ENCODE assay signal across 8 cellular contexts in the genomic region with DNA sequence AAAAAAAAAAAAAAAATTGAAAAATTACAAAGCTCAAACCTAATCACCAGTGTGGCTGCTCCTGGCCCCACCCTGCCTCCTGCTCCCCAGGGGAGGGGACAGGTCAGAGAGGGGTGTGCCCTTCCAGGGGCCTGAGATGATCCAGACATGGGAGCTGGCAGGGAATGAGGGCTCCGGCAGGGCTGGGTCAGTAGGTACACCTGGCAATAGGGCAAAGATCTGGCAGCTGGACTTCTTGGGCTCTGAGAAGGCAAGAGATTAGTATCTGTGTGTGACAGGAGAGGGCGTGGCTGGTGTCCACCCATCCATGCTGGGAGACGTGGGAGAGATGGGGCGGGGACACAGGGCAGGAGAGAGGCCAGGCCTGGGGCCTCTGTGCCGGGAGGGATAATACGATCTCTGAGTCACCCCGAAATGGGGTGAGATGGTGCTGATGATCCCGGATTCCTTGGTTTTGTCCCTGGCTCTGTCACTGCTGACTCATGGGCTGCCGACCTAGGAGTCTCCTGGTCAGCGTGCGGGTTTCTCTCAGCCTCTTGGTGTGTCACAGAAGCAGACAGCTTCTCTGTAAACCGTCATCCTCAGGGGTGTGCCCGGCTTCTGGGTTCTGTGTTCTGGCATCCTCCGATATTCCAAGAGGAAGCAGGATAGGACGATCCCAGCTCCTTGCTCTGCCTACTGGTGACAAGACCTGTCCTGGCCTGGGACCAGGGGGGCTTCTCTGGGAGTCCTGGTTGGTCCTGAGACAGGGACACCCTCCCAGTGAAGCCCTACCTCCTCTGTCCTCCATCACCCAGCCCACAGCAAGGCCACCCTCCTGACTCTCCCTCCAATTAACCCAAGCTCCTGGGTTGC. TPM values are rescaled to one million over a fixed set of nuclear protein-coding genes. Genes with fewer than 3 reads are reported as not detected.
DNase-seq lines count a peak whose midpoint lies in the region; ATAC-seq and TF ChIP-seq lines count a peak whose summit lies in the region.

No MANE protein-coding gene starts in this region.

- intact Hi-C loops in Panc1 (cut with micrococcal nuclease; ENCODE audit: unreplicated experiment) (no loop called here), gastrocnemius medialis (cut with DNase I; ENCODE audit: low total_unique reads) (no loop called here)

- no peak overlapping the region for H3K4me2 ChIP-seq in GM23338

- no peaks in the 10 kb centered on the region for H3K79me2 ChIP-seq in GM23338 (replicated peaks; ENCODE audit: insufficient read depth)

- no peak overlapping the region for H3K27ac Mint-ChIP-seq in GM23338

- no peaks in the 10 kb centered on the region for H3K9me2 ChIP-seq in GM23338 (ENCODE audit: insufficient read depth)

- ATAC-seq in GM23338 = peak; percentile 30; the same call in 2 of the 3 replicates
- ATAC-seq in Panc1 = peak; percentile 92
- peak; percentile 95 for ATAC-seq in esophagus mucosa
- peak; percentile 44 to 48 for ATAC-seq in gastrocnemius medialis
- no peak for ATAC-seq in HG03095 (IDR thresholded peaks at IDR 0.05; ENCODE audit: unreplicated experiment)
- no peak for ATAC-seq in HG02642 (IDR thresholded peaks at IDR 0.05; ENCODE audit: poor library complexity, unreplicated experiment)
- no peak for ATAC-seq in GM18909 (IDR thresholded peaks at IDR 0.05; ENCODE audit: poor library complexity, unreplicated experiment)

- H3K4me1 ChIP-seq in GM23338 (ENCODE audit: insufficient read depth) (peaks cover 13% of the 10 kb centered on the region), Panc1 (ENCODE audit: control insufficient read depth, insufficient read depth, low read length) (peaks cover 41% of the 10 kb centered on the region), gastrocnemius medialis (peaks cover 0 to 7% of the 10 kb centered on the region in 2 donors)

- H3K27me3 ChIP-seq in GM23338 (ENCODE audit: insufficient read depth) (no peaks in the 10 kb centered on the region), Panc1 (ENCODE audit: control insufficient read depth, insufficient read depth, low read length) (no peaks in the 10 kb centered on the region), gastrocnemius medialis (no peaks in the 10 kb centered on the region)

- H4K20me1 ChIP-seq in GM23338 (replicated peaks; ENCODE audit: insufficient read depth) = no peaks in the 10 kb centered on the region

- H3K27ac ChIP-seq in GM23338 (ENCODE audit: low read depth) = no peak overlapping the region
- peak overlapping the region; percentile 91 for H3K27ac ChIP-seq in Panc1 (ENCODE audit: low read length)
- H3K27ac ChIP-seq in gastrocnemius medialis = no peak overlapping the region

- H3K36me3 Mint-ChIP-seq in GM23338 (ENCODE audit: low read depth) = no peaks in the 10 kb centered on the region

- no peaks in the 10 kb centered on the region for H3K36me3 ChIP-seq in GM23338 (ENCODE audit: insufficient read depth)
- no peaks in the 10 kb centered on the region for H3K36me3 ChIP-seq in Panc1 (ENCODE audit: control insufficient read depth, insufficient read depth, low read length)
- H3K36me3 ChIP-seq in gastrocnemius medialis = no peaks in the 10 kb centered on the region

- no peak overlapping the region for H3K4me3 ChIP-seq in GM23338
- H3K4me3 ChIP-seq in Panc1 (ENCODE audit: low read depth in 2 of 2, low read length in 2 of 2) = peak overlapping the region in 1 of 2 experiments; percentile 37; a peak in 2 of 4 replicates
- H3K4me3 ChIP-seq in gastrocnemius medialis = no peak overlapping the region

- POLR2A ChIA-PET in Panc1 (lab: Charles Lee) = interaction anchor here (1.6 kb wide), 1 partner anchor 82 kb away, joined by 7 read pairs; no protein-coding TSS in a partner anchor

- 0 out of 2 replicates have a peak overlapping the region, but pooled peaks have one; percentile 3 for H2AFZ ChIP-seq in GM23338

- no peak for TF ChIP-seq POLR2A in gastrocnemius medialis (IDR thresholded peaks at IDR 0.05)

- no peaks in the 10 kb centered on the region; the same call in 2 of the 3 replicates for H3K9me3 Mint-ChIP-seq in GM23338

- BruUV-seq in Panc1 (replicated peaks; lab: Mats Ljungman, UMichigan) = no TSS peak

- no peaks in the 10 kb centered on the region for H3K27me3 Mint-ChIP-seq in GM23338 (ENCODE audit: insufficient read depth, low read depth, poor library complexity)

- TF ChIP-seq CTCF in GM23338 (conservative IDR thresholded peaks at IDR 0.05; ENCODE audit: low read depth in 2 of 2) (no peak), Panc1 (IDR thresholded peaks at IDR 0.05) (no peak), gastrocnemius medialis (IDR thresholded peaks at IDR 0.05 in 4 of 5, conservative IDR thresholded peaks at IDR 0.05 in 1 of 5) (no peak)

- peaks cover 26% of the 10 kb centered on the region for H3K4me1 Mint-ChIP-seq in GM23338

- H3F3A ChIP-seq in GM23338 (replicated peaks; ENCODE audit: low read depth) = peaks cover 8% of the 10 kb centered on the region

- in situ Hi-C loops in Panc1 (cut with HindIII; ENCODE audit: low pct_unique_long_range_greater_than_20kb, low sequenced_read_pairs) = no loop called here
- in situ Hi-C loops in gastrocnemius medialis (cut with MboI; ENCODE audit: low sequenced_read_pairs in 4 of 4) = no loop called here

- H3K4me3 Mint-ChIP-seq in GM23338 = no peak overlapping the region

- CTCF ChIA-PET in Panc1 (lab: Charles Lee) = interaction anchor here (0.5 to 0.8 kb wide), 5 partner anchors 11 to 399 kb away, joined by 3 to 7 read pairs (median 5); no protein-coding TSS in a partner anchor

- DNase-seq in GM23338 (ENCODE audit: low spot score) (no peak), Panc1 (ENCODE audit: low read depth, low spot score) (peak; percentile 99), gastrocnemius medialis (peak in 1 of 2 donors; percentile 53)
- no peak for DNase-seq in effector CD8-positive, alpha-beta T cell (lab: John Stamatoyannopoulos, UW)

- H3K9me3 ChIP-seq in Panc1 (ENCODE audit: control insufficient read depth, insufficient read depth, low read depth, low read length) (no peaks in the 10 kb centered on the region), gastrocnemius medialis (no peaks in the 10 kb centered on the region)

TF ChIP-seq in GM23338, 12 proteins besides CTCF, POLR2A, EP300 and RAD21 (continues in another document):
- TF ChIP-seq POLR2AphosphoS5 (IDR thresholded peaks at IDR 0.05; ENCODE audit: low read depth) (no peak), ZNF114 (CRISPR knock-in tag; IDR thresholded peaks at IDR 0.05) (no peak), EZH2 (IDR thresholded peaks at IDR 0.05; ENCODE audit: low read depth, unreplicated experiment) (no peak), STAT1 (IDR thresholded peaks at IDR 0.05; ENCODE audit: unreplicated experiment) (no peak), NANOG (IDR thresholded peaks at IDR 0.05; ENCODE audit: borderline replicate concordance) (no peak), EZH2phosphoT487 (IDR thresholded peaks at IDR 0.05; ENCODE audit: unreplicated experiment) (no peak)
- TF ChIP-seq, protein P1, sequence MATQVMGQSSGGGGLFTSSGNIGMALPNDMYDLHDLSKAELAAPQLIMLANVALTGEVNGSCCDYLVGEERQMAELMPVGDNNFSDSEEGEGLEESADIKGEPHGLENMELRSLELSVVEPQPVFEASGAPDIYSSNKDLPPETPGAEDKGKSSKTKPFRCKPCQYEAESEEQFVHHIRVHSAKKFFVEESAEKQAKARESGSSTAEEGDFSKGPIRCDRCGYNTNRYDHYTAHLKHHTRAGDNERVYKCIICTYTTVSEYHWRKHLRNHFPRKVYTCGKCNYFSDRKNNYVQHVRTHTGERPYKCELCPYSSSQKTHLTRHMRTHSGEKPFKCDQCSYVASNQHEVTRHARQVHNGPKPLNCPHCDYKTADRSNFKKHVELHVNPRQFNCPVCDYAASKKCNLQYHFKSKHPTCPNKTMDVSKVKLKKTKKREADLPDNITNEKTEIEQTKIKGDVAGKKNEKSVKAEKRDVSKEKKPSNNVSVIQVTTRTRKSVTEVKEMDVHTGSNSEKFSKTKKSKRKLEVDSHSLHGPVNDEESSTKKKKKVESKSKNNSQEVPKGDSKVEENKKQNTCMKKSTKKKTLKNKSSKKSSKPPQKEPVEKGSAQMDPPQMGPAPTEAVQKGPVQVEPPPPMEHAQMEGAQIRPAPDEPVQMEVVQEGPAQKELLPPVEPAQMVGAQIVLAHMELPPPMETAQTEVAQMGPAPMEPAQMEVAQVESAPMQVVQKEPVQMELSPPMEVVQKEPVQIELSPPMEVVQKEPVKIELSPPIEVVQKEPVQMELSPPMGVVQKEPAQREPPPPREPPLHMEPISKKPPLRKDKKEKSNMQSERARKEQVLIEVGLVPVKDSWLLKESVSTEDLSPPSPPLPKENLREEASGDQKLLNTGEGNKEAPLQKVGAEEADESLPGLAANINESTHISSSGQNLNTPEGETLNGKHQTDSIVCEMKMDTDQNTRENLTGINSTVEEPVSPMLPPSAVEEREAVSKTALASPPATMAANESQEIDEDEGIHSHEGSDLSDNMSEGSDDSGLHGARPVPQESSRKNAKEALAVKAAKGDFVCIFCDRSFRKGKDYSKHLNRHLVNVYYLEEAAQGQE (IDR thresholded peaks at IDR 0.05; ENCODE audit: unreplicated experiment) = no peak

RNA-seq across cellular contexts. Expression of gene CLDN4, which starts 8.2 kb away (rescaled TPM):
- total RNA-seq in GM23338 (2014; rRNA removed; shearing (Covaris generic)) = 18.6 and 19.4 TPM in 2 replicates
- 11.6 and 16.5 TPM in 2 replicates for polyA plus RNA-seq in GM23338 (2016; fragmentation: Nextera tagmentation; extraction: Ambion mirVana)
- 295 TPM for total RNA-seq in Panc1 (2021; ENCODE audit: unreplicated experiment)
- polyA plus RNA-seq in Panc1 (2012; ENCODE audit: insufficient read length) = 551 TPM
- 149 TPM for total RNA-seq in esophagus mucosa
- 1 to 10 TPM in 1 of 4 donors, under 1 TPM in 3; 0.16 to 3.7 (median 0.42) TPM for total RNA-seq in gastrocnemius medialis

RNA-seq across cellular contexts. Expression of gene METTL27, which starts 19.8 kb away (rescaled TPM):
- total RNA-seq in GM23338 (2014; rRNA removed; shearing (Covaris generic)) = 5.9 and 11.0 TPM in 2 replicates
- 7.2 and 10.1 TPM in 2 replicates for polyA plus RNA-seq in GM23338 (2016; fragmentation: Nextera tagmentation; extraction: Ambion mirVana)
- total RNA-seq in Panc1 (2021; ENCODE audit: unreplicated experiment) (3.4 TPM), esophagus mucosa (1.9 TPM), gastrocnemius medialis (1 to 10 TPM in 1 of 4 donors, under 1 TPM in 3; 0.36 to 1.5 (median 0.53) TPM)
- polyA plus RNA-seq in Panc1 (2012; ENCODE audit: insufficient read length) = 2.4 TPM

RNA-seq across cellular contexts. Expression of gene TMEM270, which starts 38.4 kb away (rescaled TPM):
- total RNA-seq in GM23338 (2014; rRNA removed; shearing (Covaris generic)) = not detected in 2 replicates
- polyA plus RNA-seq in GM23338 (2016; fragmentation: Nextera tagmentation; extraction: Ambion mirVana) = not detected in 2 replicates
- total RNA-seq in Panc1 (2021; ENCODE audit: unreplicated experiment) (0.72 TPM), esophagus mucosa (not detected), gastrocnemius medialis (not detected)
- 0.70 TPM for polyA plus RNA-seq in Panc1 (2012; ENCODE audit: insufficient read length)

RNA-seq across cellular contexts. Expression of gene CLDN3, which starts 52.5 kb away (rescaled TPM):
- total RNA-seq in GM23338 (2014; rRNA removed; shearing (Covaris generic)) = 24.1 and 27.7 TPM in 2 replicates
- polyA plus RNA-seq in GM23338 (2016; fragmentation: Nextera tagmentation; extraction: Ambion mirVana) = 20.1 and 21.4 TPM in 2 replicates
- total RNA-seq in Panc1 (2021; ENCODE audit: unreplicated experiment) (16.8 TPM), esophagus mucosa (0.64 TPM), gastrocnemius medialis (1 to 10 TPM in 1 of 4 donors, not detected in 3; 5.0 TPM)
- 66.8 TPM for polyA plus RNA-seq in Panc1 (2012; ENCODE audit: insufficient read length)

Comparison
In these comparisons a context has a peak if more than half of its experiments do, and no peak if none do; other contexts are left out.
1. ATAC-seq: peak in GM23338 (single experiment), Panc1 (single experiment), esophagus mucosa (single experiment) and gastrocnemius medialis (2 of 2); none in HG03095 (single experiment), HG02642 (single experiment) and GM18909 (single experiment).